Comparison of ENCODE assay signal across 23 cellular contexts in genomic region chr1:198517623-198518022, GRCh38. TPM values are rescaled to one million over a fixed set of nuclear protein-coding genes. Genes with fewer than 3 reads are reported as not detected.
DNase-seq lines count a peak whose midpoint lies in the region; ATAC-seq and TF ChIP-seq lines count a peak whose summit lies in the region.
"Had no signal": no experiment of that assay in that cellular context is flagged by ENCODE, and none has a peak within 500 bp of the region (broad histone marks: within the 10 kb centered on the region; RNA-seq: fewer than 3 reads in every experiment).

No MANE protein-coding gene starts in this region.

- no peaks in the 10 kb centered on the region for H3K27me3 Mint-ChIP-seq in stimulated activated naive CD8-positive, alpha-beta T cell treated with anti-CD3 and anti-CD28 coated beads, Interleukin-15, amount 100 ng/mL, for 72 hours
- no peaks in the 10 kb centered on the region for H3K27me3 Mint-ChIP-seq in natural killer cell (ENCODE audit: low read depth in 2 of 2)

- ATAC-seq in stimulated activated naive CD8-positive, alpha-beta T cell treated with anti-CD3 and anti-CD28 coated beads, Interleukin-15, amount 100 ng/mL, for 72 hours, result peak; percentile 21
- ATAC-seq in stimulated activated naive CD8-positive, alpha-beta T cell treated with anti-CD3 and anti-CD28 coated beads, Interleukin-15, Interleukin-2, amounts not matched to agents 100 U/mL and 50 U/mL, for 24 hours, result no peak
- ATAC-seq in natural killer cell, result no peak
- ATAC-seq: GM12878, PC-3 had no signal

- peak overlapping the region; percentile 72 for H3K4me3 ChIP-seq in SK-N-MC
- H3K4me3 ChIP-seq: GM12878 had no signal

- H3K4me3 Mint-ChIP-seq in stimulated activated naive CD8-positive, alpha-beta T cell treated with anti-CD3 and anti-CD28 coated beads, Interleukin-15, amount 100 ng/mL, for 72 hours, result no peak overlapping the region
- peak overlapping the region; percentile 82 for H3K4me3 Mint-ChIP-seq in natural killer cell

- H3K27ac Mint-ChIP-seq in stimulated activated naive CD8-positive, alpha-beta T cell treated with anti-CD3 and anti-CD28 coated beads, Interleukin-15, amount 100 ng/mL, for 72 hours, result no peak overlapping the region
- peak overlapping the region; percentile 55 to 88 for H3K27ac Mint-ChIP-seq in natural killer cell

- intact Hi-C loops in natural killer cell (cut with micrococcal nuclease), result loop anchor here (5.0 kb wide), 1 partner anchor 415 kb away; no protein-coding TSS in a partner anchor

- peak overlapping the region; percentile 67 for H3K9ac ChIP-seq in SK-N-MC (ENCODE audit: insufficient read length)

- peaks cover 10% of the 10 kb centered on the region for H3K36me3 Mint-ChIP-seq in natural killer cell

- peak overlapping the region; percentile 98 for H3K27ac ChIP-seq in SK-N-MC
- H3K27ac ChIP-seq: HL-60 had no signal

- peaks cover 54% of the 10 kb centered on the region for H3K4me1 Mint-ChIP-seq in stimulated activated naive CD8-positive, alpha-beta T cell treated with anti-CD3 and anti-CD28 coated beads, Interleukin-15, amount 100 ng/mL, for 72 hours
- H3K4me1 Mint-ChIP-seq in natural killer cell, result peaks cover 75 to 82% of the 10 kb centered on the region in 2 donors

- H3K9me3 ChIP-seq in SK-N-MC (ENCODE audit: low read depth, low read length), result no peaks in the 10 kb centered on the region

- no peak for TF ChIP-seq CTCF in natural killer cell (IDR thresholded peaks at IDR 0.05)

- DNase-seq in stimulated activated naive CD8-positive, alpha-beta T cell treated with anti-CD3 and anti-CD28 coated beads, Interleukin-15, amount 100 ng/mL, for 72 hours, result no peak
- no peak for DNase-seq in stimulated activated naive CD8-positive, alpha-beta T cell treated with anti-CD3 and anti-CD28 coated beads, Interleukin-15, Interleukin-2, amounts not matched to agents 100 U/mL and 50 U/mL, for 24 hours
- no peak for DNase-seq in SK-N-MC (ENCODE audit: low read depth, low spot score)
- DNase-seq in natural killer cell, result no peak
- DNase-seq in foreskin melanocyte, result no peak
- no peak for DNase-seq in COLO829 (ENCODE audit: low spot score)
- no peak for DNase-seq in activated T-cell treated with anti-CD3 and anti-CD28 coated beads, Interleukin-2, amount 50 U/mL, for 48 hours
- DNase-seq in AML-193 (lab: John Stamatoyannopoulos, UW), result no peak
- DNase-seq: 8988T, ACHN, COR-L47, EL, GDM1, HCEC 1CT, MM.1S, NCI-H2029, NCI-H446, NCI-H524 treated with DMSO at 0.1 percent for 48 hours, NCI-H774, PC-3 had no signal

- H3K9me3 Mint-ChIP-seq in stimulated activated naive CD8-positive, alpha-beta T cell treated with anti-CD3 and anti-CD28 coated beads, Interleukin-15, amount 100 ng/mL, for 72 hours, result no peaks in the 10 kb centered on the region
- H3K9me3 Mint-ChIP-seq in natural killer cell, result no peaks in the 10 kb centered on the region

- peaks cover 14% of the 10 kb centered on the region; the same call in 1 of the 2 replicates for H3K36me3 ChIP-seq in SK-N-MC (ENCODE audit: insufficient read depth, low read length)

RNA-seq across cellular contexts. Expression of gene ATP6V1G3, which starts 22.9 kb away (rescaled TPM):
- not detected for total RNA-seq in natural killer cell
- total RNA-seq: GM12878, H1, PC-3 had no signal

Comparison
In these comparisons a context has a peak if more than half of its experiments do, and no peak if none do; other contexts are left out.
1. H3K27ac Mint-ChIP-seq: peak in natural killer cell (2 of 2); none in stimulated activated naive CD8-positive, alpha-beta T cell treated with anti-CD3 and anti-CD28 coated beads, Interleukin-15, amount 100 ng/mL, for 72 hours (0 of 2).